15 cellular contexts compared by ENCODE assay signal in genomic region chr2:231932985-231933915, GRCh38. TPM values are rescaled to one million over a fixed set of nuclear protein-coding genes. Genes with fewer than 3 reads are reported as not detected.
A peak's percentile ranks its signal among the peaks of the same experiment; 100 is the strongest.
DNase-seq lines count a peak whose midpoint lies in the region; ATAC-seq and TF ChIP-seq lines count a peak whose summit lies in the region.
"Had no signal": no experiment of that assay in that cellular context is flagged by ENCODE, and none has a peak within 500 bp of the region (broad histone marks: within the 10 kb centered on the region; RNA-seq: fewer than 3 reads in every experiment).

No MANE protein-coding gene starts in this region.

- H3K27me3 Mint-ChIP-seq in activated T-helper 2 cell treated with anti-CD3 and anti-CD28 coated beads, Interferon-gamma antibody, Interleukin-2, Interleukin-4, amounts not matched to agents 10 μg/mL and 5 μg/mL and 100 μg/mL, durations not matched to agents 14 hours and 24 hours and 36 hours (ENCODE audit: low read depth) = peaks cover 21% of the 10 kb centered on the region

- intact Hi-C loops in activated T-helper 2 cell treated with anti-CD3 and anti-CD28 coated beads, Interferon-gamma antibody, Interleukin-2, Interleukin-4, amounts not matched to agents 10 μg/mL and 5 μg/mL and 100 μg/mL, durations not matched to agents 14 hours and 24 hours and 36 hours (cut with micrococcal nuclease) = no loop called here

- no peak overlapping the region for H3K27ac Mint-ChIP-seq in activated T-helper 2 cell treated with anti-CD3 and anti-CD28 coated beads, Interferon-gamma antibody, Interleukin-2, Interleukin-4, amounts not matched to agents 10 μg/mL and 5 μg/mL and 100 μg/mL, durations not matched to agents 14 hours and 24 hours and 36 hours
- H3K27ac Mint-ChIP-seq: activated naive CD4-positive, alpha-beta T cell treated with anti-CD3 and anti-CD28 coated beads, Interleukin-2, amount 10 ng/mL, durations not matched to agents 7 days and 5 days; HFFc6; T-cell had no signal

- no peaks in the 10 kb centered on the region for H3K79me2 ChIP-seq in DOHH2 (ENCODE audit: control insufficient read depth, low read length)

- peak overlapping the region; percentile 59 for H3K4me2 ChIP-seq in DOHH2 (ENCODE audit: low read length)

- H3K4me1 Mint-ChIP-seq in activated T-helper 2 cell treated with anti-CD3 and anti-CD28 coated beads, Interferon-gamma antibody, Interleukin-2, Interleukin-4, amounts not matched to agents 10 μg/mL and 5 μg/mL and 100 μg/mL, durations not matched to agents 14 hours and 24 hours and 36 hours (ENCODE audit: low read depth) = no peaks in the 10 kb centered on the region
- H3K4me1 Mint-ChIP-seq: activated naive CD4-positive, alpha-beta T cell treated with anti-CD3 and anti-CD28 coated beads, Interleukin-2, amount 10 ng/mL, durations not matched to agents 7 days and 5 days had no signal

- POLR2A ChIA-PET in AG04450 (lab: Yijun Ruan, JAX) = interaction anchor here (0.7 kb wide), 1 partner anchor 883 kb away, joined by 3 read pairs; no protein-coding TSS in a partner anchor

- H3K4me3 ChIP-seq in AG04450 (ENCODE audit: low read depth, low read length) = no peak overlapping the region
- H3K4me3 ChIP-seq in DOHH2 (ENCODE audit: low read length) = peak overlapping the region; percentile 18; the same call in 1 of the 2 replicates
- H3K4me3 ChIP-seq: gastroesophageal sphincter had no signal

- H3K36me3 Mint-ChIP-seq in activated T-helper 2 cell treated with anti-CD3 and anti-CD28 coated beads, Interferon-gamma antibody, Interleukin-2, Interleukin-4, amounts not matched to agents 10 μg/mL and 5 μg/mL and 100 μg/mL, durations not matched to agents 14 hours and 24 hours and 36 hours (ENCODE audit: low read depth) = no peaks in the 10 kb centered on the region
- H3K36me3 Mint-ChIP-seq: activated naive CD4-positive, alpha-beta T cell treated with anti-CD3 and anti-CD28 coated beads, Interleukin-2, amount 10 ng/mL, durations not matched to agents 7 days and 5 days; T-cell had no signal

- 0 out of 2 replicates have a peak, but pooled peaks cover 5% of the 10 kb centered on the region for H3F3A ChIP-seq in DOHH2 (ENCODE audit: control insufficient read depth, insufficient read depth)

- H3K9me3 ChIP-seq in AG04450 (ENCODE audit: control insufficient read depth, insufficient read depth, low read length) (no peaks in the 10 kb centered on the region; the same call in 1 of the 2 replicates), DOHH2 (ENCODE audit: control insufficient read depth, insufficient read depth, low read length) (no peaks in the 10 kb centered on the region)
- H3K9me3 ChIP-seq: gastroesophageal sphincter had no signal

- H3K4me1 ChIP-seq in DOHH2 (ENCODE audit: control insufficient read depth, low read length) = peaks cover 24% of the 10 kb centered on the region

- H3K27me3 ChIP-seq in AG04450 (ENCODE audit: control insufficient read depth, insufficient read depth, low read length) = peaks cover 45% of the 10 kb centered on the region
- H3K27me3 ChIP-seq in DOHH2 (ENCODE audit: control insufficient read depth, low read length) = peaks cover 25% of the 10 kb centered on the region; the same call in 1 of the 2 replicates

- CTCF ChIA-PET in AG04450 (lab: Charles Lee) = no interaction called here

- DNase-seq in AG04450 (ENCODE audit: low read depth, low spot score) (no peak), glomerular visceral epithelial cell (ENCODE audit: extremely low spot score) (peak; percentile 44), SIG-M5 treated with dmso at 0.1 percent for 504 hours (lab: John Stamatoyannopoulos, UW; ENCODE audit: unreplicated experiment) (no peak), GDM1 (lab: John Stamatoyannopoulos, UW) (no peak), NCI-H1417 (lab: John Stamatoyannopoulos, UW) (no peak)
- DNase-seq in activated T-helper 2 cell treated with anti-CD3 and anti-CD28 coated beads, Interferon-gamma antibody, Interleukin-2, Interleukin-4, amounts not matched to agents 10 μg/mL and 5 μg/mL and 100 μg/mL, durations not matched to agents 14 hours and 24 hours and 36 hours (ENCODE audit: low spot score) = peak; percentile 7
- DNase-seq: activated CD4-positive, alpha-beta T cell treated with anti-CD3 and anti-CD28 coated beads, Interleukin-2, amount 50 U/mL, for 4 hours; activated naive CD4-positive, alpha-beta T cell treated with anti-CD3 and anti-CD28 coated beads, Interleukin-2, amount 10 ng/mL, durations not matched to agents 7 days and 5 days; cortex of kidney; HFFc6; nucleus accumbens; T-cell had no signal

- no peak overlapping the region for H3K4me3 Mint-ChIP-seq in activated T-helper 2 cell treated with anti-CD3 and anti-CD28 coated beads, Interferon-gamma antibody, Interleukin-2, Interleukin-4, amounts not matched to agents 10 μg/mL and 5 μg/mL and 100 μg/mL, durations not matched to agents 14 hours and 24 hours and 36 hours (ENCODE audit: low read depth)
- H3K4me3 Mint-ChIP-seq: activated naive CD4-positive, alpha-beta T cell treated with anti-CD3 and anti-CD28 coated beads, Interleukin-2, amount 10 ng/mL, durations not matched to agents 7 days and 5 days; HFFc6; T-cell had no signal

- no peaks in the 10 kb centered on the region for H3K36me3 ChIP-seq in DOHH2 (ENCODE audit: control insufficient read depth, low read length)
- H3K36me3 ChIP-seq: gastroesophageal sphincter had no signal

- peak; percentile 20 for TF ChIP-seq CTCF in AG04450 (IDR thresholded peaks at IDR 0.05; ENCODE audit: low read depth, low read length)
- peak; percentile 61 for TF ChIP-seq CTCF in DOHH2 (IDR thresholded peaks at IDR 0.05; ENCODE audit: low read depth, low read length, poor library complexity, severe bottlenecking)

- H3K27ac ChIP-seq in AG04450 (ENCODE audit: low read depth, low read length) = no peak overlapping the region
- H3K27ac ChIP-seq in DOHH2 (ENCODE audit: low read depth, low read length) = no peak overlapping the region
- H3K27ac ChIP-seq: gastroesophageal sphincter had no signal

- H3K9me3 Mint-ChIP-seq in activated T-helper 2 cell treated with anti-CD3 and anti-CD28 coated beads, Interferon-gamma antibody, Interleukin-2, Interleukin-4, amounts not matched to agents 10 μg/mL and 5 μg/mL and 100 μg/mL, durations not matched to agents 14 hours and 24 hours and 36 hours = no peaks in the 10 kb centered on the region
- H3K9me3 Mint-ChIP-seq: activated naive CD4-positive, alpha-beta T cell treated with anti-CD3 and anti-CD28 coated beads, Interleukin-2, amount 10 ng/mL, durations not matched to agents 7 days and 5 days; HFFc6; T-cell had no signal

- peaks cover 4% of the 10 kb centered on the region; the same call in 1 of the 2 replicates for H4K20me1 ChIP-seq in DOHH2 (ENCODE audit: control insufficient read depth, insufficient read depth, low read depth, low read length)

- no peaks in the 10 kb centered on the region for H3K9me2 ChIP-seq in DOHH2 (replicated peaks; ENCODE audit: control insufficient read depth, low read length)

- ATAC-seq in GM21390 (IDR thresholded peaks at IDR 0.05; ENCODE audit: unreplicated experiment) = no peak
- ATAC-seq: gastroesophageal sphincter, T-cell had no signal

RNA-seq across cellular contexts. Expression of gene NPPC, which starts 7.1 kb away (rescaled TPM):
- not detected in 2 replicates for polyA plus RNA-seq in AG04450 (2011; rRNA removed)
- not detected in 2 replicates for polyA minus RNA-seq in AG04450 (2011; rRNA and poly(A)+ RNA removed)
- 0.23 and 0.41 TPM in 2 replicates for total RNA-seq in activated T-helper 2 cell treated with anti-CD3 and anti-CD28 coated beads, Interferon-gamma antibody, Interleukin-2, Interleukin-4, amounts not matched to agents 10 μg/mL and 5 μg/mL and 100 μg/mL, durations not matched to agents 14 hours and 24 hours and 36 hours
- total RNA-seq: gastroesophageal sphincter, HFFc6 had no signal

RNA-seq across cellular contexts. Expression of gene DIS3L2, which starts 28.3 kb away (rescaled TPM):
- polyA plus RNA-seq in AG04450 (2011; rRNA removed) = 8.2 and 9.9 TPM in 2 replicates
- 11.3 and 15.2 TPM in 2 replicates for polyA minus RNA-seq in AG04450 (2011; rRNA and poly(A)+ RNA removed)
- total RNA-seq in activated T-helper 2 cell treated with anti-CD3 and anti-CD28 coated beads, Interferon-gamma antibody, Interleukin-2, Interleukin-4, amounts not matched to agents 10 μg/mL and 5 μg/mL and 100 μg/mL, durations not matched to agents 14 hours and 24 hours and 36 hours = 30.2 and 33.5 TPM in 2 replicates

Comparison
In these comparisons a context has a peak if more than half of its experiments do, and no peak if none do; other contexts are left out.
1. DNase-seq: peak in activated T-helper 2 cell treated with anti-CD3 and anti-CD28 coated beads, Interferon-gamma antibody, Interleukin-2, Interleukin-4, amounts not matched to agents 10 μg/mL and 5 μg/mL and 100 μg/mL, durations not matched to agents 14 hours and 24 hours and 36 hours (single experiment) and glomerular visceral epithelial cell (single experiment); none in AG04450 (single experiment), SIG-M5 treated with dmso at 0.1 percent for 504 hours (single experiment), GDM1 (single experiment) and NCI-H1417 (0 of 3).